9 cellular contexts compared by ENCODE assay signal in the genomic region with DNA sequence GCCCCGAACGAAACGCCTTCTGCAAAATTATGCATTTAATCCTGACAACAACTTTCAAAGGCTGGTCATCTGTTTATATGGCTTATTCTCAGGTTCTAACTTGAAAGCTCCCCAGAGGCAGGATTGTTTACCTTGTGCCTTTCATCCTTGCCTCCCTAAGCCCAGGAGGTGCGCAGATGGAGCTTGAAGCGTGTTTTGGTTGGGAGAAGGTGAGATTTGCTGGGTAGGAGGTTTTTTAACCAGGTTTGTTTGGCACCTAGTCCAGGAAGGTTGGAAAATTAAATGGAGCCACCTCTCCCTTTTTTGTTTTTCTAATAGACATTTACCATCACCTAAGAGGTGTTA. TPM values are rescaled to one million over a fixed set of nuclear protein-coding genes. Genes with fewer than 3 reads are reported as not detected.
DNase-seq lines count a peak whose midpoint lies in the region; ATAC-seq, FAIRE-seq and TF ChIP-seq lines count a peak whose summit lies in the region.
"Had no signal": no experiment of that assay in that cellular context is flagged by ENCODE, and none has a peak within 500 bp of the region (broad histone marks: within the 10 kb centered on the region; RNA-seq: fewer than 3 reads in every experiment).

No MANE protein-coding gene starts in this region.

- RAD21 ChIA-PET in GM12878 (lab: Charles Lee; ENCODE audit: unreplicated experiment): interaction anchor here (0.8 to 3.8 kb wide), 14 partner anchors 71 to 352 kb away, joined by 3 to 35 read pairs (median 4); a partner anchor contains a TSS

- BruUV-seq in GM12878 (replicated peaks; lab: Mats Ljungman, UMichigan): no TSS peak

- SMC1A ChIA-PET in GM12878 (lab: Charles Lee; ENCODE audit: uncharacterized antibody, unreplicated experiment): interaction anchor here (1.1 to 3.1 kb wide), 5 partner anchors 11 to 349 kb away, joined by 3 to 27 read pairs (median 13); a partner anchor contains a TSS

- in situ Hi-C loops in GM12878 (cut with MboI): no loop called here

- TF ChIP-seq EP300 in GM12878 (IDR thresholded peaks at IDR 0.05; ENCODE audit: borderline replicate concordance in 1 of 2, control insufficient read depth in 1 of 2, low read depth in 2 of 2, low read length in 2 of 2): no peak

- no peak for TF ChIP-seq CTCF in right atrium auricular region (IDR thresholded peaks at IDR 0.05)
- no peak for TF ChIP-seq CTCF in GM12878 (IDR thresholded peaks at IDR 0.05 in 2 of 3, conservative IDR thresholded peaks at IDR 0.05 in 1 of 3; ENCODE audit: control insufficient read depth in 2 of 3, extremely low read depth in 1 of 3, insufficient read depth in 1 of 3, low read depth in 3 of 3, low read length in 3 of 3)

- no peak for ATAC-seq in Right ventricle myocardium superior (ENCODE audit: poor library complexity)
- ATAC-seq in GM12878: no peak
- no peak for ATAC-seq in GM19452 (IDR thresholded peaks at IDR 0.05; ENCODE audit: unreplicated experiment)
- ATAC-seq in HG02970 (IDR thresholded peaks at IDR 0.05; ENCODE audit: low FRiP score, unreplicated experiment): no peak
- no peak for ATAC-seq in GM21360 (IDR thresholded peaks at IDR 0.05; ENCODE audit: unreplicated experiment)

- no peak overlapping the region for H3K23ac ChIP-seq in mesenchymal stem cell (ENCODE audit: low read length in 2 of 2)

- H3K4me3 ChIP-seq in right atrium auricular region: peak overlapping the region; percentile 58 to 64
- H3K4me3 ChIP-seq in GM12878: peak overlapping the region; percentile 95
- H3K4me3 ChIP-seq in mesenchymal stem cell (ENCODE audit: insufficient read depth in 1 of 2, low read depth in 1 of 2, low read length in 2 of 2): peak overlapping the region; percentile 67 to 92

- no peak for TF ChIP-seq POLR2A in GM12878 (IDR thresholded peaks at IDR 0.05; ENCODE audit: low read depth, low read length)

- peak overlapping the region; percentile 91 for H2AFZ ChIP-seq in GM12878 (ENCODE audit: control insufficient read depth, low read depth, low read length)
- H2AFZ ChIP-seq in mesenchymal stem cell (ENCODE audit: low read depth, low read length): peak overlapping the region; percentile 72

- FAIRE-seq in GM12878 (lab: Jason Lieb, UNC): no peak
- FAIRE-seq: colon had no signal

- no peak overlapping the region for H4K8ac ChIP-seq in mesenchymal stem cell (ENCODE audit: low read length)

- peaks cover 0 to 18% of the 10 kb centered on the region in 2 donors for H3K4me1 ChIP-seq in right atrium auricular region
- peaks cover 5% of the 10 kb centered on the region; the same call in 1 of the 2 replicates for H3K4me1 ChIP-seq in GM12878 (ENCODE audit: control insufficient read depth, insufficient read depth, low read length)
- peaks cover 10% of the 10 kb centered on the region for H3K4me1 ChIP-seq in mesenchymal stem cell (ENCODE audit: control insufficient read depth, insufficient read depth, low read depth, low read length)

- H3K18ac ChIP-seq in mesenchymal stem cell (ENCODE audit: low read depth in 1 of 2, low read length in 2 of 2): no peak overlapping the region

- H3K36me3 ChIP-seq in right atrium auricular region (no peaks in the 10 kb centered on the region), GM12878 (ENCODE audit: control insufficient read depth in 2 of 2, insufficient read depth in 2 of 2, low read length in 1 of 2) (no peaks in the 10 kb centered on the region), mesenchymal stem cell (ENCODE audit: control insufficient read depth in 1 of 2, insufficient read depth in 2 of 2, low read depth in 1 of 2, low read length in 2 of 2) (peaks cover 0 to 17% of the 10 kb centered on the region in 2 experiments)

- H3K9me3 ChIP-seq in right atrium auricular region (no peaks in the 10 kb centered on the region), GM12878 (replicated peaks; ENCODE audit: control insufficient read depth, insufficient read depth, low read length) (no peaks in the 10 kb centered on the region), mesenchymal stem cell (ENCODE audit: control insufficient read depth, low read length) (no peaks in the 10 kb centered on the region)

- no peak for TF ChIP-seq RAD21 in GM12878 (IDR thresholded peaks at IDR 0.05; ENCODE audit: insufficient read depth, low read depth, low read length)

- peaks cover 19% of the 10 kb centered on the region for H3K79me2 ChIP-seq in GM12878 (ENCODE audit: control insufficient read depth, insufficient read depth, low read length)

- no peak overlapping the region for H2BK5ac ChIP-seq in mesenchymal stem cell (ENCODE audit: low read depth, low read length, poor library complexity, severe bottlenecking)

- peak overlapping the region; percentile 68 to 73 for H3K27ac ChIP-seq in right atrium auricular region
- peak overlapping the region; percentile 69 for H3K27ac ChIP-seq in GM12878 (ENCODE audit: control insufficient read depth, insufficient read depth)
- no peak overlapping the region for H3K27ac ChIP-seq in mesenchymal stem cell (ENCODE audit: low read length, poor library complexity, severe bottlenecking)

- peaks cover 18% of the 10 kb centered on the region for H3K79me1 ChIP-seq in mesenchymal stem cell (replicated peaks; ENCODE audit: low read length, poor library complexity, severe bottlenecking)

- no peak overlapping the region for H2BK120ac ChIP-seq in mesenchymal stem cell (ENCODE audit: low read depth, low read length)

- H3K27me3 ChIP-seq in right atrium auricular region: no peaks in the 10 kb centered on the region
- no peaks in the 10 kb centered on the region for H3K27me3 ChIP-seq in GM12878 (replicated peaks in 1 of 2; ENCODE audit: control insufficient read depth in 2 of 2, insufficient read depth in 2 of 2, low read length in 1 of 2)
- no peaks in the 10 kb centered on the region for H3K27me3 ChIP-seq in mesenchymal stem cell (ENCODE audit: control insufficient read depth in 1 of 2, insufficient read depth in 1 of 2, low read length in 2 of 2)

- no peak for DNase-seq in right atrium auricular region (ENCODE audit: low spot score)
- DNase-seq in Right ventricle myocardium superior: no peak
- no peak for DNase-seq in GM12878 (ENCODE audit: low read depth, low spot score)
- DNase-seq in mesenchymal stem cell: no peak
- no peak for DNase-seq in stimulated activated CD4-positive, alpha-beta T cell treated with anti-CD3 and anti-CD28 coated beads, Interleukin-2, amount 100 ng/mL, for 48 hours

- CTCF ChIA-PET in GM12878 (lab: Yijun Ruan, JAX): interaction anchor here (0.5 to 4.8 kb wide), 12 partner anchors 11 to 406 kb away, joined by 3 to 40 read pairs (median 4); a partner anchor contains a TSS

- H3K4me2 ChIP-seq in GM12878 (ENCODE audit: control insufficient read depth, insufficient read depth): peak overlapping the region; percentile 89
- peak overlapping the region; percentile 88 for H3K4me2 ChIP-seq in mesenchymal stem cell (ENCODE audit: low read length, poor library complexity, severe bottlenecking)

- POLR2A ChIA-PET in GM12878 (lab: Charles Lee): interaction anchor here (1.5 to 2.5 kb wide), 4 partner anchors 71 to 347 kb away, joined by 3 to 7 read pairs (median 6); no protein-coding TSS in a partner anchor

- H3K9ac ChIP-seq in GM12878 (ENCODE audit: control insufficient read depth, insufficient read depth, low read length) (peak overlapping the region; percentile 88), mesenchymal stem cell (ENCODE audit: low read length) (peak overlapping the region; percentile 89)

- H4K91ac ChIP-seq in mesenchymal stem cell (ENCODE audit: low read length): no peak overlapping the region

- no peak overlapping the region for H3K4ac ChIP-seq in mesenchymal stem cell (ENCODE audit: low read depth in 1 of 2, low read length in 2 of 2)

- no peak overlapping the region for H3K14ac ChIP-seq in mesenchymal stem cell (ENCODE audit: low read length in 2 of 2)

- no peak overlapping the region for H2BK12ac ChIP-seq in mesenchymal stem cell (ENCODE audit: low read length in 2 of 2)

- intact Hi-C loops in Right ventricle myocardium superior (cut with DNase I): loop anchor here (5.0 kb wide), 1 partner anchor 198 kb away; a partner anchor contains a TSS
- intact Hi-C loops in GM12878 (cut with micrococcal nuclease; ENCODE audit: unreplicated experiment): loop anchor here (1.0 to 5.0 kb wide), 3 partner anchors 72 to 293 kb away; a partner anchor contains a TSS

- no peak overlapping the region for H2AK5ac ChIP-seq in mesenchymal stem cell (ENCODE audit: low read length, severe bottlenecking)

- no peaks in the 10 kb centered on the region for H4K20me1 ChIP-seq in GM12878 (ENCODE audit: control insufficient read depth, insufficient read depth)

- no peak overlapping the region for H2BK15ac ChIP-seq in mesenchymal stem cell (ENCODE audit: low read depth, poor library complexity, severe bottlenecking)

- WGBS in GM12878 (ENCODE audit: insufficient coverage, insufficient replicate concordance, low lambda C conversion rate, missing lambda C conversion rate): 0% methylated on average over 5 of the region's 5 CpGs
- WGBS in mesenchymal stem cell: 0% methylated on average over 5 of the region's 5 CpGs

RNA-seq across cellular contexts. Expression of a gene that starts 0.7 kb away (rescaled TPM):
- 10 to 100 TPM; 12.8 to 12.9 TPM for total RNA-seq in right atrium auricular region
- total RNA-seq in Right ventricle myocardium superior: 24.6 TPM
- total RNA-seq in GM12878 (2013; cell fraction: nucleolus; rRNA removed): 93.6 and 95.4 TPM in 2 replicates
- total RNA-seq in GM12878 (2014; rRNA removed): 23.5 and 24.4 TPM in 2 replicates
- 22.9 and 26.9 TPM in 2 replicates for total RNA-seq in GM12878 (2014; rRNA removed; fragmentation: Illumina TruSeq; extraction: Trizol)
- 17.7 and 17.8 TPM in 2 replicates for total RNA-seq in GM12878 (2021)
- 8.3 TPM for polyA plus RNA-seq in GM12878 (2011; ENCODE audit: low read depth)
- 17.8 and 18.9 TPM in 2 replicates for polyA plus RNA-seq in GM12878 (2011; rRNA removed)
- 9.3 and 9.7 TPM in 2 replicates for polyA plus RNA-seq in GM12878 (2011; cell fraction: cytosol; rRNA removed)
- polyA plus RNA-seq in GM12878 (2011; cell fraction: nucleus; rRNA removed): 17.1 and 24.6 TPM in 2 replicates
- 8.6 and 9.0 TPM in 2 replicates for polyA plus RNA-seq in GM12878 (2012)
- polyA plus RNA-seq in GM12878 (2014; fragmentation: Illumina TruSeq; extraction: Trizol): 24.1 and 25.0 TPM in 2 replicates
- 10 to 100 TPM; 24.5 TPM for polyA plus RNA-seq in GM12878 (2014; fragmentation: Nextera tagmentation; extraction: Ambion mirVana)
- 18.2 and 21.2 TPM in 2 replicates for polyA plus RNA-seq in GM12878 (2014; rRNA removed)
- polyA plus RNA-seq in GM12878 (2016; fragmentation: Nextera tagmentation; extraction: Ambion mirVana): 10 to 100 TPM; 26.7 to 32.3 TPM
- polyA minus RNA-seq in GM12878 (2011; rRNA and poly(A)+ RNA removed): 16.5 and 19.0 TPM in 2 replicates
- 5.3 and 5.6 TPM in 2 replicates for polyA minus RNA-seq in GM12878 (2011; cell fraction: cytosol; rRNA and poly(A)+ RNA removed)
- 11.2 and 20.6 TPM in 2 replicates for polyA minus RNA-seq in GM12878 (2011; cell fraction: nucleus; rRNA and poly(A)+ RNA removed)
- polyA plus RNA-seq in mesenchymal stem cell (2013, experiment 1 of 2): 3.8 TPM
- polyA plus RNA-seq in mesenchymal stem cell (2013, experiment 2 of 2): 4.3 TPM
